Comparison of ENCODE assay signal across 13 cellular contexts in genomic region chr10:125344573-125345121, GRCh38.
DNase-seq lines count a peak whose midpoint lies in the region; ATAC-seq and TF ChIP-seq lines count a peak whose summit lies in the region.
"Had no signal": no experiment of that assay in that cellular context is flagged by ENCODE, and none has a peak within 500 bp of the region (broad histone marks: within the 10 kb centered on the region; RNA-seq: fewer than 3 reads in every experiment).

No MANE protein-coding gene starts in this region.

- no peaks in the 10 kb centered on the region for H4K20me1 ChIP-seq in GM23338 (replicated peaks; ENCODE audit: insufficient read depth)
- no peaks in the 10 kb centered on the region for H4K20me1 ChIP-seq in Karpas-422 (ENCODE audit: insufficient read depth, low read depth, low read length)

- H3K9me2 ChIP-seq in GM23338 (ENCODE audit: insufficient read depth) (0 out of 2 replicates have a peak, but pooled peaks cover 2% of the 10 kb centered on the region), Karpas-422 (replicated peaks; ENCODE audit: insufficient read depth, low read length) (no peaks in the 10 kb centered on the region)

- H3K36me3 ChIP-seq in GM23338 (ENCODE audit: insufficient read depth) (no peaks in the 10 kb centered on the region), Karpas-422 (ENCODE audit: insufficient read depth, low read length) (no peaks in the 10 kb centered on the region), lower lobe of right lung (no peaks in the 10 kb centered on the region)
- H3K36me3 ChIP-seq: HAP-1 had no signal

- TF ChIP-seq CTCF in GM23338 (conservative IDR thresholded peaks at IDR 0.05; ENCODE audit: low read depth in 2 of 2) (no peak), lower lobe of right lung (IDR thresholded peaks at IDR 0.05) (no peak)

- no peaks in the 10 kb centered on the region; the same call in 1 of the 2 replicates for H3K4me1 ChIP-seq in GM23338 (ENCODE audit: insufficient read depth)
- peaks cover 7% of the 10 kb centered on the region for H3K4me1 ChIP-seq in Karpas-422 (ENCODE audit: low read length)
- no peaks in the 10 kb centered on the region for H3K4me1 ChIP-seq in lower lobe of right lung
- H3K4me1 ChIP-seq: HAP-1 had no signal

- H3K9me3 Mint-ChIP-seq in GM23338, result peaks cover 7% of the 10 kb centered on the region

- H3K79me2 ChIP-seq in GM23338 (replicated peaks; ENCODE audit: insufficient read depth) (no peaks in the 10 kb centered on the region), Karpas-422 (ENCODE audit: low read length) (no peaks in the 10 kb centered on the region)

- H3K27me3 ChIP-seq in GM23338 (ENCODE audit: insufficient read depth) (no peaks in the 10 kb centered on the region), Karpas-422 (ENCODE audit: low read length) (no peaks in the 10 kb centered on the region), lower lobe of right lung (ENCODE audit: low read depth) (no peaks in the 10 kb centered on the region)

- no peak overlapping the region for H3K4me3 Mint-ChIP-seq in GM23338

- H2AFZ ChIP-seq in GM23338 (peak overlapping the region; percentile 93), Karpas-422 (ENCODE audit: low read length) (0 out of 2 replicates have a peak overlapping the region, but pooled peaks have one; percentile 16)

- peak; percentile 78 for ATAC-seq in GM18508 (IDR thresholded peaks at IDR 0.05; ENCODE audit: insufficient read depth, unreplicated experiment)
- ATAC-seq in GM23338, result no peak; the same call in 2 of the 3 replicates
- ATAC-seq in lower lobe of right lung, result peak; percentile 59 to 68
- ATAC-seq in stimulated activated naive CD8-positive, alpha-beta T cell treated with anti-CD3 and anti-CD28 coated beads, Interleukin-15, Interleukin-2, amounts not matched to agents 100 U/mL and 50 U/mL, for 24 hours, result no peak
- no peak for ATAC-seq in GM18498 (IDR thresholded peaks at IDR 0.05; ENCODE audit: unreplicated experiment)

- no peaks in the 10 kb centered on the region for H3F3A ChIP-seq in GM23338 (replicated peaks; ENCODE audit: low read depth)

- H3K4me3 ChIP-seq in GM23338 (no peak overlapping the region), Karpas-422 (ENCODE audit: low read length) (no peak overlapping the region), lower lobe of right lung (peak overlapping the region; percentile 33)
- H3K4me3 ChIP-seq: HAP-1 had no signal

- H3K27ac Mint-ChIP-seq in GM23338, result no peak overlapping the region

- no peak overlapping the region for H3K27ac ChIP-seq in GM23338 (ENCODE audit: low read depth)
- H3K27ac ChIP-seq in Karpas-422 (ENCODE audit: low read length), result no peak overlapping the region
- no peak overlapping the region for H3K27ac ChIP-seq in lower lobe of right lung

- DNase-seq in GM23338 (ENCODE audit: low spot score) (no peak), Karpas-422 (peak; percentile 45), lower lobe of right lung (no peak), OCI-M1 (lab: John Stamatoyannopoulos, UW) (no peak), pons (ENCODE audit: low spot score) (no peak)
- no peak for DNase-seq in stimulated activated naive CD8-positive, alpha-beta T cell treated with anti-CD3 and anti-CD28 coated beads, Interleukin-15, Interleukin-2, amounts not matched to agents 100 U/mL and 50 U/mL, for 24 hours
- DNase-seq: cerebellar nuclear complex, DMS79 treated with DMSO at 0.1 percent for 48 hours, NCI-H1092, Right ventricle myocardium superior had no signal

- H3K27me3 Mint-ChIP-seq in GM23338 (ENCODE audit: insufficient read depth, low read depth, poor library complexity), result peaks cover 2% of the 10 kb centered on the region

- no peaks in the 10 kb centered on the region; the same call in 2 of the 3 replicates for H3K36me3 Mint-ChIP-seq in GM23338 (ENCODE audit: low read depth)

- peaks cover 13% of the 10 kb centered on the region for H3K4me1 Mint-ChIP-seq in GM23338

- H3K9me3 ChIP-seq in Karpas-422 (ENCODE audit: low read length) (no peaks in the 10 kb centered on the region), lower lobe of right lung (no peaks in the 10 kb centered on the region)
- H3K9me3 ChIP-seq: HAP-1 had no signal

- H3K4me2 ChIP-seq in GM23338 (no peak overlapping the region), Karpas-422 (ENCODE audit: low read depth, low read length, poor library complexity, severe bottlenecking) (no peak overlapping the region)

- intact Hi-C loops in lower lobe of right lung (cut with DNase I), result no loop called here

- H3K9ac ChIP-seq in Karpas-422 (ENCODE audit: low read length), result no peak overlapping the region

TF ChIP-seq in GM23338, 12 proteins besides CTCF, POLR2A, EP300 and RAD21 (continues in another document):
- no peak for TF ChIP-seq ETS1 (IDR thresholded peaks at IDR 0.05)
- no peak for TF ChIP-seq JUNB (IDR thresholded peaks at IDR 0.05; ENCODE audit: unreplicated experiment)
- TF ChIP-seq ZNF462 (CRISPR knock-in tag; IDR thresholded peaks at IDR 0.05), result no peak
- TF ChIP-seq POLR2AphosphoS5 (IDR thresholded peaks at IDR 0.05; ENCODE audit: low read depth), result no peak

Comparison
In these comparisons a context has a peak if more than half of its experiments do, and no peak if none do; other contexts are left out.
1. ATAC-seq: peak in GM18508 (single experiment) and lower lobe of right lung (2 of 2); none in GM23338 (single experiment), stimulated activated naive CD8-positive, alpha-beta T cell treated with anti-CD3 and anti-CD28 coated beads, Interleukin-15, Interleukin-2, amounts not matched to agents 100 U/mL and 50 U/mL, for 24 hours (single experiment) and GM18498 (single experiment).